In the genomic region with DNA sequence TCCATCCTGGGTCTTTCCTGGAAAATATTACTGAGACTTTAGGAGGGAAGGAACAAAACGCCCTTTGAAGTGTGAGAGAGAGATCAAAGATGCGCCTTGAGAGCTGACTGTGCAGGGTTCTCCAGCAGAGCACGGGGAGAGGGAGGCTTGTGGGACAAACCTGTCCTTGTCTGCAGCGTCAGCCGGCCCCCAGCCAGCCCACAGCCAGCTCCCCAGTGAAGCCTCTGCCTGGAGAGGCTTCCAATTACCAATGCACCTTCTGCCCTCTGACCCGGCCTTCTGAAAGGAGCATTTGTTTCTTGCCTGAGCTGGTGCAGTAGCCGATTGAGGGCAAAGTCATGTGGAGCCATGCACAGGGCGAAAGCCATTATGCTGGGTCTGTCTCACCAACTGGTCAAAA, we compare ENCODE assay signal across 15 cellular contexts.
A peak's percentile ranks its signal among the peaks of the same experiment; 100 is the strongest.
DNase-seq lines count a peak whose midpoint lies in the region; ATAC-seq, FAIRE-seq and TF ChIP-seq lines count a peak whose summit lies in the region.
"Had no signal": no experiment of that assay in that cellular context is flagged by ENCODE, and none has a peak within 500 bp of the region (broad histone marks: within the 10 kb centered on the region; RNA-seq: fewer than 3 reads in every experiment).

No MANE protein-coding gene starts in this region.

- no peak overlapping the region for H4K91ac ChIP-seq in H1 (replicated peaks; ENCODE audit: insufficient read length, low read length)

- no peaks in the 10 kb centered on the region for H3K9me3 ChIP-seq in HCT116 (ENCODE audit: control insufficient read depth in 1 of 2, insufficient read depth in 1 of 2, low read depth in 1 of 2, low read length in 2 of 2)
- no peaks in the 10 kb centered on the region; a peak in 1 of 4 replicates for H3K9me3 ChIP-seq in H1 (ENCODE audit: insufficient read depth in 2 of 2, low read depth in 1 of 2, low read length in 1 of 2)
- H3K9me3 ChIP-seq: SJSA1 had no signal

- 76% methylated on average over 8 of the region's 8 CpGs; no CpG with 5 or more reads in 1 of the 2 experiments for WGBS in H1 (ENCODE audit: extremely low coverage in 1 of 2, insufficient coverage in 1 of 2, insufficient read length in 1 of 2, insufficient replicate concordance in 2 of 2, low coverage in 1 of 2, low lambda C conversion rate in 2 of 2, missing lambda C conversion rate in 1 of 2), 2 experiments

- H3K18ac ChIP-seq in H1 (ENCODE audit: extremely low read depth, low read length): no peak overlapping the region

- TF ChIP-seq CTCF in HCT116 (IDR thresholded peaks at IDR 0.05 in 2 of 3, conservative IDR thresholded peaks at IDR 0.05 in 1 of 3; ENCODE audit: borderline replicate concordance in 1 of 3, insufficient read depth in 1 of 3, low read depth in 2 of 3, low read length in 2 of 3) (no peak), H1 (IDR thresholded peaks at IDR 0.05; ENCODE audit: control extremely low read depth in 1 of 3, insufficient read depth in 1 of 3, low read depth in 1 of 3, low read length in 3 of 3) (no peak), neural crest cell (conservative IDR thresholded peaks at IDR 0.05) (no peak)

- H3K27ac Mint-ChIP-seq in neural crest cell (ENCODE audit: unreplicated experiment): peak overlapping the region; percentile 98

- H2AFZ ChIP-seq in HCT116 (ENCODE audit: low read depth, low read length, poor library complexity, severe bottlenecking) (no peak overlapping the region), H1 (ENCODE audit: low read length) (peak overlapping the region; percentile 67; the same call in 1 of the 2 replicates)

- FAIRE-seq in H1 (lab: Jason Lieb, UNC): no peak

- H3K36me3 ChIP-seq in HCT116 (ENCODE audit: control insufficient read depth in 1 of 2, insufficient read depth in 2 of 2, low read length in 2 of 2) (no peaks in the 10 kb centered on the region), H1 (ENCODE audit: control insufficient read depth in 2 of 4, insufficient read depth in 4 of 4, low read length in 3 of 4) (no peaks in the 10 kb centered on the region)
- H3K36me3 ChIP-seq: SJSA1 had no signal

- TF ChIP-seq RAD21 in HCT116 (IDR thresholded peaks at IDR 0.05; ENCODE audit: low read depth) (no peak), H1 (IDR thresholded peaks at IDR 0.05 in 1 of 2, conservative IDR thresholded peaks at IDR 0.05 in 1 of 2; ENCODE audit: low read depth in 2 of 2, low read length in 2 of 2) (no peak)

- no peaks in the 10 kb centered on the region for H3K23me2 ChIP-seq in H1 (ENCODE audit: low read depth, low read length)

- H3K9me2 ChIP-seq in HCT116 (ENCODE audit: insufficient read depth): no peaks in the 10 kb centered on the region

- H2BK5ac ChIP-seq in H1 (ENCODE audit: low read depth, low read length): no peak overlapping the region

- no peaks in the 10 kb centered on the region for H4K20me1 ChIP-seq in HCT116 (ENCODE audit: insufficient read depth)
- no peaks in the 10 kb centered on the region for H4K20me1 ChIP-seq in H1 (replicated peaks in 1 of 2; ENCODE audit: control insufficient read depth in 1 of 2, insufficient read depth in 2 of 2, low read length in 2 of 2)

- H2AK5ac ChIP-seq in H1 (ENCODE audit: low read depth, low read length): no peak overlapping the region

- H3K27ac ChIP-seq in HCT116 (ENCODE audit: low read depth, low read length): no peak overlapping the region
- H3K27ac ChIP-seq in H1 (ENCODE audit: low read depth, low read length): no peak overlapping the region
- H3K27ac ChIP-seq: SJSA1 had no signal

- no peak overlapping the region for H2BK12ac ChIP-seq in H1 (ENCODE audit: low read depth, low read length)

- intact Hi-C loops in HCT116 (cut with micrococcal nuclease): no loop called here

- RAD21 ChIA-PET in HCT116 (lab: Charles Lee; ENCODE audit: low non-redundant PET in 1 of 2, low total read pairs in 2 of 2, uncharacterized antibody in 2 of 2, unreplicated experiment in 2 of 2): no interaction called here

- no peak overlapping the region for H2BK20ac ChIP-seq in H1 (ENCODE audit: low read length)

- no peak for TF ChIP-seq EP300 in H1 (IDR thresholded peaks at IDR 0.05; ENCODE audit: borderline replicate concordance in 1 of 2, low read depth in 2 of 2, low read length in 2 of 2)

- H3K9ac ChIP-seq in HCT116 (ENCODE audit: low read length): no peak overlapping the region
- H3K9ac ChIP-seq in H1 (replicated peaks in 1 of 4; ENCODE audit: extremely low read depth in 1 of 4, low read depth in 3 of 4, low read length in 3 of 4): no peak overlapping the region

- no peaks in the 10 kb centered on the region for H3K79me1 ChIP-seq in H1 (ENCODE audit: low read depth, low read length)

- H4K5ac ChIP-seq in H1 (ENCODE audit: insufficient read length, low read depth, low read length): no peak overlapping the region

- H2BK120ac ChIP-seq in H1 (replicated peaks; ENCODE audit: low read depth, low read length): no peak overlapping the region

- no peak overlapping the region for H3K4ac ChIP-seq in H1 (replicated peaks; ENCODE audit: insufficient read length, low read depth, low read length)

- no peaks in the 10 kb centered on the region for H3K27me3 Mint-ChIP-seq in neural crest cell (ENCODE audit: low read depth)

- no peaks in the 10 kb centered on the region for H3K4me1 ChIP-seq in HCT116 (ENCODE audit: control insufficient read depth in 1 of 2, insufficient read depth in 2 of 2, low read length in 2 of 2)
- H3K4me1 ChIP-seq in H1 (replicated peaks in 1 of 4; ENCODE audit: control insufficient read depth in 3 of 4, insufficient read depth in 4 of 4, low read length in 3 of 4): no peaks in the 10 kb centered on the region

- no peak overlapping the region for H3K14ac ChIP-seq in H1 (ENCODE audit: insufficient read length)

- H4K8ac ChIP-seq in H1 (ENCODE audit: extremely low read depth, insufficient read depth, low read length): no peak overlapping the region

- peaks cover 50% of the 10 kb centered on the region for H3K4me1 Mint-ChIP-seq in neural crest cell

- peak overlapping the region; percentile 29 for H3K4me3 Mint-ChIP-seq in neural crest cell

- H3K36me3 Mint-ChIP-seq in neural crest cell (ENCODE audit: low read depth): peaks cover 3% of the 10 kb centered on the region

- TF ChIP-seq POLR2A in HCT116 (IDR thresholded peaks at IDR 0.05; ENCODE audit: borderline replicate concordance, extremely low read depth, insufficient read depth, insufficient read length) (no peak), H1 (IDR thresholded peaks at IDR 0.05; ENCODE audit: control extremely low read depth in 1 of 2, low read depth in 2 of 2, low read length in 2 of 2) (no peak)

- no peak for ATAC-seq in HCT116

- H3K79me2 ChIP-seq in HCT116 (ENCODE audit: insufficient read depth, low read length) (no peaks in the 10 kb centered on the region), H1 (ENCODE audit: control insufficient read depth in 1 of 2, insufficient read depth in 2 of 2, low read length in 2 of 2) (no peaks in the 10 kb centered on the region)

- H3K9me3 Mint-ChIP-seq in neural crest cell: peaks cover 2% of the 10 kb centered on the region

- DNase-seq in ELF-1 (ENCODE audit: low read depth, low spot score) (peak; percentile 11), HCT116 (ENCODE audit: low read depth, low spot score) (no peak), H1 (ENCODE audit: low read depth in 1 of 2, low spot score in 2 of 2) (no peak), neural crest cell (ENCODE audit: low read depth, low spot score) (peak; percentile 55), cortex of kidney (lab: John Stamatoyannopoulos, UW) (no peak), NCI-H774 (lab: John Stamatoyannopoulos, UW) (no peak), NCI-H524 treated with DMSO at 0.1 percent for 48 hours (lab: John Stamatoyannopoulos, UW) (no peak)
- DNase-seq in effector CD8-positive, alpha-beta T cell (lab: John Stamatoyannopoulos, UW): no peak
- DNase-seq: DMS53, HCEC 1CT, KG1, NCI-H1436 treated with DMSO at 0.1 percent for 48 hours, NCI-H2081, NCI-H510A had no signal

- no peaks in the 10 kb centered on the region for H3K27me3 ChIP-seq in HCT116 (ENCODE audit: insufficient read depth, low read length)
- no peaks in the 10 kb centered on the region for H3K27me3 ChIP-seq in H1 (replicated peaks in 1 of 4; ENCODE audit: control insufficient read depth in 3 of 4, extremely low read depth in 1 of 4, insufficient read depth in 3 of 4, low read length in 3 of 4)
- H3K27me3 ChIP-seq: SJSA1 had no signal

- H3K4me2 ChIP-seq in HCT116 (ENCODE audit: low read length) (no peak overlapping the region), H1 (ENCODE audit: insufficient read depth in 1 of 2, low read depth in 2 of 2, low read length in 2 of 2) (no peak overlapping the region)

- H3K4me3 ChIP-seq in HCT116 (replicated peaks in 1 of 2; ENCODE audit: low read depth in 1 of 2, low read length in 2 of 2): no peak overlapping the region
- no peak overlapping the region for H3K4me3 ChIP-seq in H1 (ENCODE audit: extremely low read depth in 1 of 4, insufficient read depth in 2 of 4, low read depth in 3 of 4, low read length in 4 of 4)
- H3K4me3 ChIP-seq: SJSA1 had no signal

- no peak overlapping the region for H3K56ac ChIP-seq in H1 (replicated peaks; ENCODE audit: insufficient read length, low read depth, low read length)

- CTCF ChIA-PET in HCT116 (lab: Charles Lee) (no interaction called here), H1 (lab: Charles Lee; ENCODE audit: partially characterized antibody) (interaction anchor here (1.5 kb wide), 1 partner anchor 228 kb away, joined by 3 read pairs; no protein-coding TSS in a partner anchor)

- POLR2A ChIA-PET in HCT116 (lab: Charles Lee): no interaction called here
- POLR2A ChIA-PET in H1 (lab: Charles Lee; ENCODE audit: partially characterized antibody): interaction anchor here (1.6 kb wide), 1 partner anchor 14 kb away, joined by 4 read pairs; no protein-coding TSS in a partner anchor

- no peak overlapping the region for H3K23ac ChIP-seq in H1 (ENCODE audit: insufficient read length)

- H2BK15ac ChIP-seq in H1 (ENCODE audit: low read length): no peak overlapping the region; the same call in 1 of the 2 replicates

- BruUV-seq in HCT116 (replicated peaks; lab: Mats Ljungman, UMichigan): no TSS peak

TF ChIP-seq in HCT116, 20 proteins besides CTCF, POLR2A, EP300 and RAD21:
- TF ChIP-seq TCF7L2 (IDR thresholded peaks at IDR 0.05; ENCODE audit: borderline replicate concordance, extremely low read depth, insufficient read depth, insufficient read length) (peak; percentile 21), EZH2 (IDR thresholded peaks at IDR 0.05) (no peak)

TF ChIP-seq in H1, 55 proteins besides CTCF, POLR2A, EP300 and RAD21:
- TF ChIP-seq SRF (IDR thresholded peaks at IDR 0.05; ENCODE audit: low read depth, low read length): no peak
- TF ChIP-seq RXRA (IDR thresholded peaks at IDR 0.05; ENCODE audit: insufficient read depth, low read depth, low read length): no peak
- TF ChIP-seq CHD2 (IDR thresholded peaks at IDR 0.05; ENCODE audit: low read length): no peak
- TF ChIP-seq, protein P1, sequence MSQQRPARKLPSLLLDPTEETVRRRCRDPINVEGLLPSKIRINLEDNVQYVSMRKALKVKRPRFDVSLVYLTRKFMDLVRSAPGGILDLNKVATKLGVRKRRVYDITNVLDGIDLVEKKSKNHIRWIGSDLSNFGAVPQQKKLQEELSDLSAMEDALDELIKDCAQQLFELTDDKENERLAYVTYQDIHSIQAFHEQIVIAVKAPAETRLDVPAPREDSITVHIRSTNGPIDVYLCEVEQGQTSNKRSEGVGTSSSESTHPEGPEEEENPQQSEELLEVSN (IDR thresholded peaks at IDR 0.05): no peak

Comparison
In these comparisons a context has a peak if more than half of its experiments do, and no peak if none do; other contexts are left out.
1. DNase-seq: peak in ELF-1 (single experiment) and neural crest cell (single experiment); none in HCT116 (single experiment), H1 (0 of 2), cortex of kidney (single experiment), NCI-H774 (single experiment), effector CD8-positive, alpha-beta T cell (single experiment) and NCI-H524 treated with DMSO at 0.1 percent for 48 hours (single experiment).